ENCODE assay signal across 8 cellular contexts in the genomic region with DNA sequence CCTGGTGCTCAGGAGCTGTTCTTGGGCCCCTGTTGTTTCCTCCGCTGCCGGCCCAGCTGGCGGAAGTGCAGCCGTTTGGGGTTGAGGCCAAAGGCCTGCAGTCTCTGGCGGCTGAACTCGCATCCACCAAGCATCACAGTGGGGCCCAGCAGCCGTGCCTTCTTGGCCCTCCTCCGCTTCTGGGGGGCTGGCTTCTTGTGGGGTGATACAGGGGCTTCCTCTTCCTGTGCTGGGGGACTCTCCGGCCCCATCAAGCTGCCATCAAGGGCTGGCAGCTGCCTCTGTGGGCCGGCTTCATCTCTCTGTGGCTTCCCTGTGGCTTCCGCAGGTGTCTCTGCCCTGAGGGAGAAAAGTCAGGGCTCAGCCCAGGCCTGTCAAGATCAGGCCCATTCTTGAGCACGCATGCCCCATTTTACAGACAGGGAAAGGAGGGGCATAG. TPM values are rescaled to one million over a fixed set of nuclear protein-coding genes. Genes with fewer than 3 reads are reported as not detected.
DNase-seq lines count a peak whose midpoint lies in the region; ATAC-seq and TF ChIP-seq lines count a peak whose summit lies in the region.

No MANE protein-coding gene starts in this region.

- peak overlapping the region; percentile 77 for H3K4me2 ChIP-seq in Loucy (ENCODE audit: low read depth, low read length, poor library complexity, severe bottlenecking)

- H3K4me3 ChIP-seq in Loucy (ENCODE audit: low read length, poor library complexity, severe bottlenecking) = peak overlapping the region; percentile 59

- peaks cover 4% of the 10 kb centered on the region for H4K20me1 ChIP-seq in Loucy (ENCODE audit: insufficient read depth, low read length, poor library complexity, severe bottlenecking)

- H3K4me1 Mint-ChIP-seq in activated naive CD8-positive, alpha-beta T cell treated with anti-CD3 and anti-CD28 coated beads for 36 hours = peaks cover 39% of the 10 kb centered on the region

- peak overlapping the region; percentile 71 for H3K4me3 Mint-ChIP-seq in activated naive CD8-positive, alpha-beta T cell treated with anti-CD3 and anti-CD28 coated beads for 36 hours

- H3K27me3 Mint-ChIP-seq in activated naive CD8-positive, alpha-beta T cell treated with anti-CD3 and anti-CD28 coated beads for 36 hours = no peaks in the 10 kb centered on the region

- no peaks in the 10 kb centered on the region for H3K9me3 Mint-ChIP-seq in activated naive CD8-positive, alpha-beta T cell treated with anti-CD3 and anti-CD28 coated beads for 36 hours

- no peaks in the 10 kb centered on the region for H3K9me2 ChIP-seq in Loucy (replicated peaks; ENCODE audit: low read depth, low read length)

- peak overlapping the region; percentile 90 for H3K9ac ChIP-seq in Loucy (ENCODE audit: low read depth, low read length, poor library complexity, severe bottlenecking)

- no peak for TF ChIP-seq CTCF in Loucy (conservative IDR thresholded peaks at IDR 0.05; ENCODE audit: low read length)

- ATAC-seq in GM19468 (IDR thresholded peaks at IDR 0.05; ENCODE audit: extremely low read depth, unreplicated experiment) (peak; percentile 36), HG03469 (IDR thresholded peaks at IDR 0.05; ENCODE audit: unreplicated experiment) (no peak)

- H3K4me1 ChIP-seq in Loucy (ENCODE audit: insufficient read depth, low read length, poor library complexity, severe bottlenecking) = peaks cover 52% of the 10 kb centered on the region

- H3K36me3 ChIP-seq in Loucy (ENCODE audit: insufficient read depth, low read length) = peaks cover 67% of the 10 kb centered on the region; the same call in 1 of the 2 replicates

- peaks cover 36% of the 10 kb centered on the region for H3F3A ChIP-seq in Loucy (ENCODE audit: low read depth)

- peaks cover 57% of the 10 kb centered on the region for H3K79me2 ChIP-seq in Loucy (ENCODE audit: insufficient read depth, low read length)

- H3K36me3 Mint-ChIP-seq in activated naive CD8-positive, alpha-beta T cell treated with anti-CD3 and anti-CD28 coated beads for 36 hours = peaks cover 45% of the 10 kb centered on the region

- no peaks in the 10 kb centered on the region for H3K27me3 ChIP-seq in Loucy (ENCODE audit: insufficient read depth, low read length, poor library complexity, severe bottlenecking)

- H3K9me3 ChIP-seq in Loucy (ENCODE audit: insufficient read depth, low read depth, low read length) = no peaks in the 10 kb centered on the region

- peak; percentile 80 for DNase-seq in activated naive CD8-positive, alpha-beta T cell treated with anti-CD3 and anti-CD28 coated beads for 36 hours
- DNase-seq in stimulated activated CD8-positive, alpha-beta memory T cell treated with anti-CD3 and anti-CD28 coated beads, Interleukin-7, amount 100 ng/mL, for 1 hour (ENCODE audit: low read depth in 2 of 2) = peak; percentile 35 to 39
- DNase-seq in dedifferentiated amniotic fluid mesenchymal stem cell (ENCODE audit: extremely low spot score) = no peak
- DNase-seq in COR-L47 (lab: John Stamatoyannopoulos, UW) = no peak
- DNase-seq in NCI-H226 = no peak

- H2AFZ ChIP-seq in Loucy (ENCODE audit: low read length) = no peak overlapping the region

- peak overlapping the region; percentile 94 for H3K27ac Mint-ChIP-seq in activated naive CD8-positive, alpha-beta T cell treated with anti-CD3 and anti-CD28 coated beads for 36 hours

RNA-seq across cellular contexts. Expression of a gene that starts 10.3 kb away (rescaled TPM):
- 10 to 100 TPM; 25.1 to 26.4 TPM for total RNA-seq in activated naive CD8-positive, alpha-beta T cell treated with anti-CD3 and anti-CD28 coated beads for 36 hours

RNA-seq across cellular contexts. Expression of a gene that starts 11.8 kb away (rescaled TPM):
- 10 to 100 TPM; 66.3 to 69.2 TPM for total RNA-seq in activated naive CD8-positive, alpha-beta T cell treated with anti-CD3 and anti-CD28 coated beads for 36 hours

RNA-seq across cellular contexts. Expression of a gene that starts 14.8 kb away (rescaled TPM):
- 10 to 100 TPM; 55.8 to 62.3 TPM for total RNA-seq in activated naive CD8-positive, alpha-beta T cell treated with anti-CD3 and anti-CD28 coated beads for 36 hours

RNA-seq across cellular contexts. Expression of a gene that starts 33.1 kb away (rescaled TPM):
- not detected for total RNA-seq in activated naive CD8-positive, alpha-beta T cell treated with anti-CD3 and anti-CD28 coated beads for 36 hours

RNA-seq across cellular contexts. Expression of a gene that starts 36.7 kb away (rescaled TPM):
- not detected for total RNA-seq in activated naive CD8-positive, alpha-beta T cell treated with anti-CD3 and anti-CD28 coated beads for 36 hours

Comparison
In these comparisons a context has a peak if more than half of its experiments do, and no peak if none do; other contexts are left out.
1. DNase-seq: peak in activated naive CD8-positive, alpha-beta T cell treated with anti-CD3 and anti-CD28 coated beads for 36 hours (single experiment) and stimulated activated CD8-positive, alpha-beta memory T cell treated with anti-CD3 and anti-CD28 coated beads, Interleukin-7, amount 100 ng/mL, for 1 hour (2 of 2); none in dedifferentiated amniotic fluid mesenchymal stem cell (single experiment), COR-L47 (single experiment) and NCI-H226 (single experiment).